In the genomic region with DNA sequence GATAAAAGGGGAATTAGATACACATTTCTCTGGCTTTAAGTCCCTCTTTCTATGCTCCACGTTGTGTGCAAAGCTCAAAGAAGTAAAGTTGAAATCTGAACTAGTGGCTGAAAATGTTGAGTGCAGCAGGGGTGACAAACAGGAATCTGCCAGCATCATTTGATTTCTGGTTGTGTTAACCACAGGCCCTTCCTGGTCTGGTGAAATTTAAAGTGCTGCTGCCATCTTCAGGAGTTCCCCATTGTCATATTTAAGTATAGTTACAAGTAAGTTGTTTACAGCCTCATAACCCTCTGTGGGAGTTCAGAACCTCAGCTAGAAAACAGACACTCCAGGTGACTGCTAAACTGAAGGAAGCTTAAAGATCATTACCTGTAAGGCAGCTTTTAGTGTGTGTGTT, we compare ENCODE assay signal across 12 cellular contexts.
DNase-seq lines count a peak whose midpoint lies in the region; ATAC-seq, FAIRE-seq and TF ChIP-seq lines count a peak whose summit lies in the region.
"Had no signal": no experiment of that assay in that cellular context is flagged by ENCODE, and none has a peak within 500 bp of the region (broad histone marks: within the 10 kb centered on the region; RNA-seq: fewer than 3 reads in every experiment).

No MANE protein-coding gene starts in this region.

- in situ Hi-C loops in GM12878 (cut with MboI) = no loop called here

- CTCF ChIA-PET in CD4-positive, alpha-beta T cell (lab: Charles Lee) = no interaction called here
- CTCF ChIA-PET in GM12878 (lab: Yijun Ruan, JAX) = interaction anchor here (0.6 to 2.7 kb wide), 14 partner anchors 8 to 1257 kb away, joined by 3 to 47 read pairs (median 4); partner anchors contain the start of genes ATP6V1D and EIF2S1

- peak overlapping the region; percentile 61 for H2AFZ ChIP-seq in GM12878 (ENCODE audit: control insufficient read depth, low read depth, low read length)

- no peaks in the 10 kb centered on the region for H3K36me3 Mint-ChIP-seq in CD4-positive, alpha-beta T cell (ENCODE audit: low read depth)
- H3K36me3 Mint-ChIP-seq: activated naive CD8-positive, alpha-beta T cell had no signal

- no peak overlapping the region for H3K4me3 ChIP-seq in GM12878
- H3K4me3 ChIP-seq: skin epidermis had no signal

- ATAC-seq in CD4-positive, alpha-beta T cell (ENCODE audit: poor library complexity) = peak; percentile 41
- peak; percentile 65 for ATAC-seq in GM18505 (IDR thresholded peaks at IDR 0.05; ENCODE audit: unreplicated experiment)
- ATAC-seq in GM12878 = peak; percentile 92
- no peak for ATAC-seq in HG03095 (IDR thresholded peaks at IDR 0.05; ENCODE audit: unreplicated experiment)
- ATAC-seq in HG03097 (IDR thresholded peaks at IDR 0.05; ENCODE audit: low FRiP score, unreplicated experiment) = no peak
- ATAC-seq: Panc1 had no signal

- TF ChIP-seq POLR2A in GM18505 (IDR thresholded peaks at IDR 0.05; ENCODE audit: borderline replicate concordance, extremely low read depth, insufficient read depth, insufficient read length) = no peak
- TF ChIP-seq POLR2A in GM12878 (IDR thresholded peaks at IDR 0.05; ENCODE audit: low read depth, low read length) = no peak

- 0 out of 2 replicates have a peak, but pooled peaks cover 5% of the 10 kb centered on the region for H3K4me1 ChIP-seq in GM12878 (ENCODE audit: control insufficient read depth, insufficient read depth, low read length)

- no peaks in the 10 kb centered on the region for H3K9me3 Mint-ChIP-seq in CD4-positive, alpha-beta T cell

- no peak overlapping the region; the same call in 1 of the 2 replicates for H3K4me2 ChIP-seq in GM12878 (ENCODE audit: control insufficient read depth, insufficient read depth)

- TF ChIP-seq CTCF in CD4-positive, alpha-beta T cell (IDR thresholded peaks at IDR 0.05) = no peak
- TF ChIP-seq CTCF in GM12878 (IDR thresholded peaks at IDR 0.05 in 2 of 3, conservative IDR thresholded peaks at IDR 0.05 in 1 of 3; ENCODE audit: control insufficient read depth in 2 of 3, extremely low read depth in 1 of 3, insufficient read depth in 1 of 3, low read depth in 3 of 3, low read length in 3 of 3) = peak in 2 of 3 experiments; percentile 42 to 46; a peak in 2 of 6 replicates

- RAD21 ChIA-PET in GM12878 (lab: Charles Lee; ENCODE audit: unreplicated experiment) = interaction anchor here (2.0 to 2.1 kb wide), 2 partner anchors 8 to 36 kb away, joined by 6 to 14 read pairs; no protein-coding TSS in a partner anchor

- no peaks in the 10 kb centered on the region for H3K36me3 ChIP-seq in GM12878 (ENCODE audit: control insufficient read depth in 2 of 2, insufficient read depth in 2 of 2, low read length in 1 of 2)

- no peaks in the 10 kb centered on the region for H3K79me2 ChIP-seq in GM12878 (ENCODE audit: control insufficient read depth, insufficient read depth, low read length)

- no peak overlapping the region for H3K27ac ChIP-seq in CD4-positive, alpha-beta T cell (ENCODE audit: low read depth, low read length)
- H3K27ac ChIP-seq in GM12878 (ENCODE audit: control insufficient read depth, insufficient read depth) = no peak overlapping the region
- H3K27ac ChIP-seq: skin epidermis had no signal

- no peak overlapping the region for H3K9ac ChIP-seq in GM12878 (ENCODE audit: control insufficient read depth, insufficient read depth, low read length)

- H4K20me1 ChIP-seq in GM12878 (ENCODE audit: control insufficient read depth, insufficient read depth) = no peaks in the 10 kb centered on the region

- H3K27ac Mint-ChIP-seq in CD4-positive, alpha-beta T cell = no peak overlapping the region
- H3K27ac Mint-ChIP-seq: activated naive CD8-positive, alpha-beta T cell had no signal

- 0% methylated on average over 1 of the region's 1 CpG for WGBS in GM12878 (ENCODE audit: insufficient coverage, insufficient replicate concordance, low lambda C conversion rate, missing lambda C conversion rate)

- POLR2A ChIA-PET in CD4-positive, alpha-beta T cell (lab: Charles Lee) = interaction anchor here (1.2 kb wide), 1 partner anchor 36 kb away, joined by 3 read pairs; no protein-coding TSS in a partner anchor
- POLR2A ChIA-PET in GM12878 (lab: Charles Lee) = no interaction called here

- no peak for TF ChIP-seq EP300 in GM12878 (IDR thresholded peaks at IDR 0.05; ENCODE audit: borderline replicate concordance in 1 of 2, control insufficient read depth in 1 of 2, low read depth in 2 of 2, low read length in 2 of 2)

- SMC1A ChIA-PET in GM12878 (lab: Charles Lee; ENCODE audit: uncharacterized antibody, unreplicated experiment) = interaction anchor here (0.6 to 2.7 kb wide), 7 partner anchors 8 to 890 kb away, joined by 3 to 36 read pairs (median 3); no protein-coding TSS in a partner anchor

- H3K27me3 Mint-ChIP-seq in CD4-positive, alpha-beta T cell = no peaks in the 10 kb centered on the region
- H3K27me3 Mint-ChIP-seq: activated naive CD8-positive, alpha-beta T cell had no signal

- H3K4me1 Mint-ChIP-seq in CD4-positive, alpha-beta T cell (ENCODE audit: low read depth) = no peaks in the 10 kb centered on the region

- peak; percentile 63 for TF ChIP-seq RAD21 in GM12878 (IDR thresholded peaks at IDR 0.05; ENCODE audit: insufficient read depth, low read depth, low read length)

- DNase-seq in CD4-positive, alpha-beta T cell = no peak
- peak; percentile 31 for DNase-seq in MV-4-11 (lab: John Stamatoyannopoulos, UW)
- no peak for DNase-seq in GM12878 (ENCODE audit: low read depth, low spot score)
- DNase-seq in frontal cortex (ENCODE audit: low spot score in 2 of 2) = no peak
- no peak for DNase-seq in SKM-1 treated with dmso at 0.1 percent for 144 hours (lab: John Stamatoyannopoulos, UW; ENCODE audit: unreplicated experiment)

- intact Hi-C loops in CD4-positive, alpha-beta T cell (cut with DNase I, micrococcal nuclease) = no loop called here
- intact Hi-C loops in GM12878 (cut with micrococcal nuclease; ENCODE audit: unreplicated experiment) = loop anchor here (1.0 kb wide), 1 partner anchor 36 kb away; no protein-coding TSS in a partner anchor

- no peak overlapping the region for H3K4me3 Mint-ChIP-seq in CD4-positive, alpha-beta T cell
- H3K4me3 Mint-ChIP-seq: activated naive CD8-positive, alpha-beta T cell had no signal

- H3K9me3 ChIP-seq in CD4-positive, alpha-beta T cell (ENCODE audit: control insufficient read depth, low read length) = no peaks in the 10 kb centered on the region
- H3K9me3 ChIP-seq in GM12878 (replicated peaks; ENCODE audit: control insufficient read depth, insufficient read depth, low read length) = no peaks in the 10 kb centered on the region

- FAIRE-seq in GM12878 (lab: Jason Lieb, UNC) = no peak
- no peak for FAIRE-seq in frontal cortex (lab: Jason Lieb, UNC)
- FAIRE-seq: endothelial cell of umbilical vein had no signal

- H3K27me3 ChIP-seq in CD4-positive, alpha-beta T cell (ENCODE audit: control insufficient read depth, insufficient read depth, low read length) = no peaks in the 10 kb centered on the region
- no peaks in the 10 kb centered on the region for H3K27me3 ChIP-seq in GM12878 (replicated peaks in 1 of 2; ENCODE audit: control insufficient read depth in 2 of 2, insufficient read depth in 2 of 2, low read length in 1 of 2)

- BruUV-seq in GM12878 (replicated peaks; lab: Mats Ljungman, UMichigan) = no TSS peak

TF ChIP-seq in GM12878, 131 proteins besides CTCF, POLR2A, EP300 and RAD21:
- TF ChIP-seq ZNF384 (IDR thresholded peaks at IDR 0.05; ENCODE audit: borderline replicate concordance, low read depth, low read length) (no peak), YBX1 (IDR thresholded peaks at IDR 0.05) (no peak), ASH2L (IDR thresholded peaks at IDR 0.05; ENCODE audit: borderline replicate concordance, low read depth) (no peak), HSF1 (IDR thresholded peaks at IDR 0.05; ENCODE audit: low read depth, low read length) (no peak), RUNX3 (IDR thresholded peaks at IDR 0.05; ENCODE audit: low read length) (peak; percentile 93), SIX5 (IDR thresholded peaks at IDR 0.05; ENCODE audit: low read depth, low read length, severe bottlenecking) (no peak), HCFC1 (IDR thresholded peaks at IDR 0.05; ENCODE audit: low read length) (no peak), SMC3 (IDR thresholded peaks at IDR 0.05; ENCODE audit: borderline replicate concordance, low read length) (peak; percentile 45; the same call in 1 of the 2 replicates), MYB (IDR thresholded peaks at IDR 0.05; ENCODE audit: borderline replicate concordance, low read depth, low read length) (no peak), DPF2 (IDR thresholded peaks at IDR 0.05) (no peak), RBBP5 (conservative IDR thresholded peaks at IDR 0.05) (no peak), SREBF1 (IDR thresholded peaks at IDR 0.05; ENCODE audit: low read length) (no peak), SIN3A (IDR thresholded peaks at IDR 0.05; ENCODE audit: low read depth, low read length) (no peak), NBN (IDR thresholded peaks at IDR 0.05) (no peak)

Comparison
In these comparisons a context has a peak if more than half of its experiments do, and no peak if none do; other contexts are left out.
1. ATAC-seq: peak in CD4-positive, alpha-beta T cell (single experiment), GM18505 (single experiment) and GM12878 (single experiment); none in HG03095 (single experiment) and HG03097 (single experiment).